In genomic region chr5:132556511-132557424, GRCh38 we compare ENCODE assay signal across 8 cellular contexts. TPM values are rescaled to one million over a fixed set of nuclear protein-coding genes. Genes with fewer than 3 reads are reported as not detected.
DNase-seq lines count a peak whose midpoint lies in the region; TF ChIP-seq lines count a peak whose summit lies in the region.

Gene RAD50, plus strand, starts transcription at chr5:132556977. Its CDS starts 348 bp downstream, at chr5:132557325.

- no peaks in the 10 kb centered on the region for H4K20me1 ChIP-seq in H9 (ENCODE audit: control insufficient read depth, insufficient read depth, insufficient read length)

- DNase-seq in H9 (peak; percentile 95), MG63 (peak; percentile 99), SHP77 treated with DMSO at 0.1 percent for 48 hours (lab: John Stamatoyannopoulos, UW) (peak; percentile 79), fibroblast of the conjunctiva (ENCODE audit: low read depth) (peak; percentile 81), nephron progenitor cell (peak; percentile 78)
- peak; percentile 97 for DNase-seq in activated effector memory CD4-positive, alpha-beta T cell treated with anti-CD3 and anti-CD28 coated beads, Interleukin-2, amount 50 U/mL, for 16 hours

- peaks cover 9% of the 10 kb centered on the region for H3K23me2 ChIP-seq in H9 (ENCODE audit: insufficient read length, low read depth, low read length, poor library complexity, severe bottlenecking)

- H3K4me1 Mint-ChIP-seq in H9 (peaks cover 12 to 16% of the 10 kb centered on the region in 2 experiments), nephron progenitor cell (peaks cover 33% of the 10 kb centered on the region)
- H3K4me1 Mint-ChIP-seq in stimulated activated naive CD8-positive, alpha-beta T cell treated with anti-CD3 and anti-CD28 coated beads, Interleukin-15, Interleukin-2, amounts not matched to agents 100 ng/mL and 50 ng/mL, for 24 hours (ENCODE audit: low read depth), result peaks cover 26% of the 10 kb centered on the region

- peak within 1 kb of the TSS; percentile 87 to 93 for H3K4me3 Mint-ChIP-seq in H9
- H3K4me3 Mint-ChIP-seq in nephron progenitor cell, result peak within 1 kb of the TSS; percentile 94
- peak within 1 kb of the TSS; percentile 89 for H3K4me3 Mint-ChIP-seq in stimulated activated naive CD8-positive, alpha-beta T cell treated with anti-CD3 and anti-CD28 coated beads, Interleukin-15, Interleukin-2, amounts not matched to agents 100 ng/mL and 50 ng/mL, for 24 hours

- no peak within 1 kb of the TSS for H4K5ac ChIP-seq in H9 (ENCODE audit: insufficient read length, low read depth, low read length)

- H3K27me3 Mint-ChIP-seq in H9 (ENCODE audit: low read depth), result peaks cover 2% of the 10 kb centered on the region
- H3K27me3 Mint-ChIP-seq in nephron progenitor cell (ENCODE audit: low read depth, poor library complexity), result peaks cover 7% of the 10 kb centered on the region
- H3K27me3 Mint-ChIP-seq in stimulated activated naive CD8-positive, alpha-beta T cell treated with anti-CD3 and anti-CD28 coated beads, Interleukin-15, Interleukin-2, amounts not matched to agents 100 ng/mL and 50 ng/mL, for 24 hours, result no peaks in the 10 kb centered on the region

- no peak for TF ChIP-seq CTCF in H9 (conservative IDR thresholded peaks at IDR 0.05)
- no peak for TF ChIP-seq CTCF in nephron progenitor cell (IDR thresholded peaks at IDR 0.05)

- peak within 1 kb of the TSS; percentile 71 for H3K4me2 ChIP-seq in H9 (ENCODE audit: insufficient read depth, insufficient read length, low read length)

- H3K9ac ChIP-seq in ES-I3 (ENCODE audit: low read depth, low read length), result peak within 1 kb of the TSS; percentile 80
- peak within 1 kb of the TSS; percentile 74 for H3K9ac ChIP-seq in H9 (ENCODE audit: extremely low read depth, insufficient read length, low read length)

- peak within 1 kb of the TSS; percentile 81 for H3K4me3 ChIP-seq in MG63

- 0 out of 2 replicates have a peak, but pooled peaks cover 2% of the 10 kb centered on the region for H3K79me2 ChIP-seq in H9 (ENCODE audit: insufficient read depth, low read length)

- H4K91ac ChIP-seq in H9 (ENCODE audit: insufficient read length, low read depth, low read length), result no peak within 1 kb of the TSS

- H3K9me3 ChIP-seq in ES-I3 (ENCODE audit: control insufficient read depth, insufficient read depth, low read length), result no peaks in the 10 kb centered on the region; the same call in 1 of the 2 replicates
- H3K9me3 ChIP-seq in H9 (ENCODE audit: control insufficient read depth, low read depth, low read length), result no peaks in the 10 kb centered on the region
- no peaks in the 10 kb centered on the region for H3K9me3 ChIP-seq in MG63

- peak within 1 kb of the TSS; percentile 13 for H3K56ac ChIP-seq in H9 (ENCODE audit: insufficient read length, low read depth, low read length)

- H2BK15ac ChIP-seq in H9 (ENCODE audit: low read depth, low read length), result no peak within 1 kb of the TSS

- no peak within 1 kb of the TSS for H2BK20ac ChIP-seq in H9 (ENCODE audit: low read depth, low read length, poor library complexity, severe bottlenecking)

- H3K14ac ChIP-seq in H9 (ENCODE audit: insufficient read depth, low read length), result peak within 1 kb of the TSS; percentile 43

- H3K27ac Mint-ChIP-seq in H9, result peak within 1 kb of the TSS; percentile 37 to 98 (median 96)
- H3K27ac Mint-ChIP-seq in nephron progenitor cell, result peak within 1 kb of the TSS; percentile 95
- H3K27ac Mint-ChIP-seq in stimulated activated naive CD8-positive, alpha-beta T cell treated with anti-CD3 and anti-CD28 coated beads, Interleukin-15, Interleukin-2, amounts not matched to agents 100 ng/mL and 50 ng/mL, for 24 hours, result peak within 1 kb of the TSS; percentile 95

- H3K18ac ChIP-seq in H9 (ENCODE audit: insufficient read length, low read depth, low read length), result peak within 1 kb of the TSS; percentile 61

- H2AK5ac ChIP-seq in H9 (ENCODE audit: insufficient read length, low read length), result no peak within 1 kb of the TSS

- no peak within 1 kb of the TSS for H2BK12ac ChIP-seq in H9 (ENCODE audit: insufficient read length, low read depth, low read length)

- H3K36me3 ChIP-seq in ES-I3 (ENCODE audit: insufficient read depth, low read length) (peaks cover 2% of the 10 kb centered on the region; the same call in 1 of the 2 replicates), MG63 (peaks cover 27% of the 10 kb centered on the region)

- no peak within 1 kb of the TSS for H2BK5ac ChIP-seq in H9 (ENCODE audit: insufficient read length, low read length)

- H2AFZ ChIP-seq in H9 (ENCODE audit: low read length), result peak within 1 kb of the TSS; percentile 34

- no peak within 1 kb of the TSS for H2BK120ac ChIP-seq in H9 (ENCODE audit: low read depth, low read length, poor library complexity, severe bottlenecking)

- H4K8ac ChIP-seq in H9 (replicated peaks; ENCODE audit: insufficient read length, low read depth, low read length), result no peak within 1 kb of the TSS

- peaks cover 3% of the 10 kb centered on the region for H3K79me1 ChIP-seq in H9 (ENCODE audit: insufficient read depth, low read depth, low read length, poor library complexity, severe bottlenecking)

- WGBS in H9 (ENCODE audit: extremely low coverage, insufficient read length, low lambda C conversion rate), result no CpG with 5 or more reads among the region's 60 CpGs

- H3K9me3 Mint-ChIP-seq in H9 (no peaks in the 10 kb centered on the region; a peak in 1 of 5 replicates), nephron progenitor cell (peaks cover 10% of the 10 kb centered on the region)
- no peaks in the 10 kb centered on the region for H3K9me3 Mint-ChIP-seq in stimulated activated naive CD8-positive, alpha-beta T cell treated with anti-CD3 and anti-CD28 coated beads, Interleukin-15, Interleukin-2, amounts not matched to agents 100 ng/mL and 50 ng/mL, for 24 hours

- no peak within 1 kb of the TSS for H3K27ac ChIP-seq in H9 (ENCODE audit: insufficient read length, low read depth, low read length)

- H3K27me3 ChIP-seq in H9 (ENCODE audit: insufficient read depth, low read length) (no peaks in the 10 kb centered on the region), MG63 (no peaks in the 10 kb centered on the region)

- no peak within 1 kb of the TSS for H3K4ac ChIP-seq in H9 (ENCODE audit: low read depth, low read length)

- peaks cover 0 to 5% (median 0%) of the 10 kb centered on the region in 3 experiments; a peak in 3 of 7 replicates for H3K36me3 Mint-ChIP-seq in H9 (ENCODE audit: insufficient read depth in 1 of 3, low read depth in 3 of 3)
- H3K36me3 Mint-ChIP-seq in nephron progenitor cell (ENCODE audit: low read depth), result peaks cover 5% of the 10 kb centered on the region
- peaks cover 7% of the 10 kb centered on the region for H3K36me3 Mint-ChIP-seq in stimulated activated naive CD8-positive, alpha-beta T cell treated with anti-CD3 and anti-CD28 coated beads, Interleukin-15, Interleukin-2, amounts not matched to agents 100 ng/mL and 50 ng/mL, for 24 hours (ENCODE audit: low read depth)

- H3K23ac ChIP-seq in H9 (ENCODE audit: insufficient read length, low read depth, low read length), result no peak within 1 kb of the TSS

- no peaks in the 10 kb centered on the region; the same call in 1 of the 2 replicates for H3K4me1 ChIP-seq in ES-I3 (ENCODE audit: insufficient read depth, low read length)
- no peaks in the 10 kb centered on the region for H3K4me1 ChIP-seq in H9 (ENCODE audit: insufficient read depth, low read length)

- H3T11ph ChIP-seq in H9 (ENCODE audit: low read length), result no peak within 1 kb of the TSS

RNA-seq across cellular contexts. Expression of gene RAD50, which starts in this region (rescaled TPM):
- 40.4 and 46.1 TPM in 2 replicates for total RNA-seq in H9 (2021)
- 35.7 and 47.7 TPM in 2 replicates for total RNA-seq in MG63 (2014; rRNA removed; shearing (Covaris generic); ENCODE audit: low replicate concordance)
